30 cellular contexts compared by ENCODE assay signal in genomic region chr19:6097911-6098310, GRCh38. TPM values are rescaled to one million over a fixed set of nuclear protein-coding genes. Genes with fewer than 3 reads are reported as not detected.
A peak's percentile ranks its signal among the peaks of the same experiment; 100 is the strongest.
DNase-seq lines count a peak whose midpoint lies in the region; ATAC-seq, FAIRE-seq and TF ChIP-seq lines count a peak whose summit lies in the region.
"Had no signal": no experiment of that assay in that cellular context is flagged by ENCODE, and none has a peak within 500 bp of the region (broad histone marks: within the 10 kb centered on the region; RNA-seq: fewer than 3 reads in every experiment).

No MANE protein-coding gene starts in this region.

- H3K9me2 ChIP-seq in GM23248 (ENCODE audit: insufficient read depth), result no peaks in the 10 kb centered on the region

- H4K20me1 ChIP-seq in GM23248 (ENCODE audit: insufficient read depth), result no peaks in the 10 kb centered on the region
- H4K20me1 ChIP-seq in K562 (replicated peaks; ENCODE audit: control insufficient read depth, insufficient read depth, low read length), result no peaks in the 10 kb centered on the region

- no peaks in the 10 kb centered on the region for H3K9me3 ChIP-seq in GM23248 (ENCODE audit: low read depth)
- no peaks in the 10 kb centered on the region for H3K9me3 ChIP-seq in K562 (replicated peaks; ENCODE audit: control insufficient read depth, insufficient read depth, low read depth, low read length)
- H3K9me3 ChIP-seq in stomach, result no peaks in the 10 kb centered on the region
- no peaks in the 10 kb centered on the region for H3K9me3 ChIP-seq in upper lobe of left lung
- no peaks in the 10 kb centered on the region for H3K9me3 ChIP-seq in A673 (ENCODE audit: low read depth, low read length, poor library complexity, severe bottlenecking)
- H3K9me3 ChIP-seq: neutrophil had no signal

- H3K36me3 ChIP-seq in GM23248 (ENCODE audit: low read depth) (no peaks in the 10 kb centered on the region), K562 (ENCODE audit: control insufficient read depth, insufficient read depth, low read length) (no peaks in the 10 kb centered on the region), stomach (no peaks in the 10 kb centered on the region), upper lobe of left lung (no peaks in the 10 kb centered on the region), A673 (ENCODE audit: insufficient read depth, low read length, poor library complexity, severe bottlenecking) (no peaks in the 10 kb centered on the region)
- H3K36me3 ChIP-seq: neutrophil had no signal

- TF ChIP-seq CTCF in K562 (IDR thresholded peaks at IDR 0.05 in 2 of 3, conservative IDR thresholded peaks at IDR 0.05 in 1 of 3; ENCODE audit: insufficient read depth in 2 of 3, low read depth in 1 of 3, low read length in 3 of 3) (no peak), stomach (IDR thresholded peaks at IDR 0.05) (no peak), upper lobe of left lung (IDR thresholded peaks at IDR 0.05) (no peak), A673 (conservative IDR thresholded peaks at IDR 0.05; ENCODE audit: low read depth, low read length) (no peak)

- H3K9ac ChIP-seq in GM23248, result no peak overlapping the region
- H3K9ac ChIP-seq in K562 (ENCODE audit: insufficient read depth in 1 of 2, low read depth in 2 of 2, low read length in 2 of 2), result no peak overlapping the region
- H3K9ac ChIP-seq: KMS-11 had no signal

- no peak for ATAC-seq in K562
- no peak for ATAC-seq in HG03280 (IDR thresholded peaks at IDR 0.05; ENCODE audit: unreplicated experiment)
- no peak for ATAC-seq in upper lobe of left lung (ENCODE audit: low FRiP score in 2 of 2)

- no peak overlapping the region for H3K4me3 Mint-ChIP-seq in T-helper 2 cell treated with Interferon-gamma antibody and Interleukin-4, amounts not matched to agents 5 μg/mL and 100 μg/mL, for 36 hours
- H3K4me3 Mint-ChIP-seq: activated naive CD8-positive, alpha-beta T cell treated with anti-CD3 and anti-CD28 coated beads for 36 hours; type B pancreatic cell had no signal

- no peak overlapping the region for H3K4me3 ChIP-seq in GM23248
- no peak overlapping the region for H3K4me3 ChIP-seq in K562
- H3K4me3 ChIP-seq in stomach, result no peak overlapping the region
- H3K4me3 ChIP-seq in upper lobe of left lung, result no peak overlapping the region
- H3K4me3 ChIP-seq in A673 (ENCODE audit: low read depth, low read length, poor library complexity, severe bottlenecking), result no peak overlapping the region

- H3K79me2 ChIP-seq in GM23248 (ENCODE audit: insufficient read depth), result peaks cover 57% of the 10 kb centered on the region
- H3K79me2 ChIP-seq in K562 (ENCODE audit: control insufficient read depth, insufficient read depth, low read length), result peaks cover 12% of the 10 kb centered on the region

- no peak for TF ChIP-seq POLR2A in K562 (conservative IDR thresholded peaks at IDR 0.05)
- no peak for TF ChIP-seq POLR2A in stomach (IDR thresholded peaks at IDR 0.05)
- no peak for TF ChIP-seq POLR2A in upper lobe of left lung (IDR thresholded peaks at IDR 0.05)

- H3F3A ChIP-seq in GM23248 (ENCODE audit: insufficient read depth), result peaks cover 25% of the 10 kb centered on the region

- H3K27ac Mint-ChIP-seq in T-helper 2 cell treated with Interferon-gamma antibody and Interleukin-4, amounts not matched to agents 5 μg/mL and 100 μg/mL, for 36 hours, result no peak overlapping the region
- H3K27ac Mint-ChIP-seq: activated naive CD8-positive, alpha-beta T cell treated with anti-CD3 and anti-CD28 coated beads for 36 hours; type B pancreatic cell had no signal

- no peak for FAIRE-seq in K562 (lab: Jason Lieb, UNC)
- FAIRE-seq: astrocyte, G401.6 had no signal

- H3K4me2 ChIP-seq in GM23248 (ENCODE audit: unreplicated experiment) (no peak overlapping the region), K562 (ENCODE audit: insufficient read depth, low read length) (no peak overlapping the region)
- H3K4me2 ChIP-seq: KMS-11 had no signal

- H2AFZ ChIP-seq in GM23248, result no peak overlapping the region
- H2AFZ ChIP-seq in K562 (ENCODE audit: low read depth, low read length), result no peak overlapping the region

- TF ChIP-seq RAD21 in K562 (CRISPR knock-in tag; conservative IDR thresholded peaks at IDR 0.05 in 1 of 2, IDR thresholded peaks at IDR 0.05 in 1 of 2), result no peak

- WGBS in GM23248 (ENCODE audit: low coverage in 1 of 2, low lambda C conversion rate in 2 of 2, missing lambda C conversion rate in 2 of 2), 2 experiments, result 42 to 51% methylated on average over 4 of the region's 4 CpGs
- 43% methylated on average over 4 of the region's 4 CpGs for WGBS in K562 (ENCODE audit: insufficient coverage, low coverage, missing lambda C conversion rate)
- 80 to 92% (median 87%) methylated on average over 4 of the region's 4 CpGs for WGBS in stomach, 5 donors
- WGBS in upper lobe of left lung, 2 donors, result 81 to 92% methylated on average over 4 of the region's 4 CpGs

- peaks cover 6% of the 10 kb centered on the region for H3K36me3 Mint-ChIP-seq in T-helper 2 cell treated with Interferon-gamma antibody and Interleukin-4, amounts not matched to agents 5 μg/mL and 100 μg/mL, for 36 hours (ENCODE audit: low read depth)

- H3K4me1 Mint-ChIP-seq in T-helper 2 cell treated with Interferon-gamma antibody and Interleukin-4, amounts not matched to agents 5 μg/mL and 100 μg/mL, for 36 hours (ENCODE audit: low read depth), result peaks cover 12% of the 10 kb centered on the region

- H3K9me1 ChIP-seq in K562 (ENCODE audit: control insufficient read depth, insufficient read depth, low read length), result no peaks in the 10 kb centered on the region

- POLR2A ChIA-PET in K562 (lab: Yijun Ruan, JAX) (interaction anchor here (1.4 kb wide), 1 partner anchor 10 kb away, joined by 6 read pairs; no protein-coding TSS in a partner anchor), A673 (lab: Charles Lee; ENCODE audit: low non-redundant PET) (no interaction called here)

- no peaks in the 10 kb centered on the region for H3K27me3 ChIP-seq in GM23248 (replicated peaks; ENCODE audit: insufficient read depth)
- H3K27me3 ChIP-seq in K562 (ENCODE audit: control insufficient read depth in 2 of 2, insufficient read depth in 2 of 2, low read length in 2 of 2), result no peaks in the 10 kb centered on the region
- H3K27me3 ChIP-seq in layer of hippocampus (ENCODE audit: control insufficient read depth, insufficient read depth, low read length), result no peaks in the 10 kb centered on the region
- no peaks in the 10 kb centered on the region for H3K27me3 ChIP-seq in stomach
- no peaks in the 10 kb centered on the region for H3K27me3 ChIP-seq in upper lobe of left lung
- H3K27me3 ChIP-seq in A673 (replicated peaks; ENCODE audit: insufficient read depth, low read depth, low read length, poor library complexity), result no peaks in the 10 kb centered on the region
- H3K27me3 ChIP-seq: neutrophil had no signal

- H3K4me1 ChIP-seq in GM23248 (ENCODE audit: insufficient read depth) (peaks cover 33% of the 10 kb centered on the region), K562 (replicated peaks in 1 of 2; ENCODE audit: control insufficient read depth in 2 of 2, insufficient read depth in 2 of 2, low read length in 2 of 2) (peaks cover 15 to 21% of the 10 kb centered on the region in 2 experiments; a peak in 4 of 5 replicates), stomach (peaks cover under 1 to 65% (median 30%) of the 10 kb centered on the region in 4 donors), upper lobe of left lung (peaks cover under 1 to 34% (median 22%) of the 10 kb centered on the region in 4 donors), A673 (ENCODE audit: insufficient read depth, low read length, poor library complexity, severe bottlenecking) (peaks cover 12% of the 10 kb centered on the region)

- BruUV-seq in K562 (replicated peaks; lab: Mats Ljungman, UMichigan), result no TSS peak
- no TSS peak for BruUV-seq in A673 (replicated peaks; lab: Mats Ljungman, UMichigan)

- CTCF ChIA-PET in K562 (lab: Yijun Ruan, JAX; ENCODE audit: low intra/inter-chr PET ratio) (no interaction called here), A673 (lab: Charles Lee) (no interaction called here)

- H3K27ac ChIP-seq in GM23248 (0 out of 2 replicates have a peak overlapping the region, but pooled peaks have one; percentile 7), K562 (ENCODE audit: extremely low read depth, low read depth, low read length) (no peak overlapping the region), layer of hippocampus (ENCODE audit: low read depth, low read length) (peak overlapping the region; percentile 8), stomach (peak overlapping the region in 4 of 5 donors; percentile 55 to 78 (median 76)), upper lobe of left lung (peak overlapping the region in 1 of 4 donors; percentile 32), A673 (ENCODE audit: low read depth, low read length, poor library complexity, severe bottlenecking) (no peak overlapping the region)
- H3K27ac ChIP-seq: KMS-11, neutrophil had no signal

- peaks cover 11% of the 10 kb centered on the region for H3K9me3 Mint-ChIP-seq in T-helper 2 cell treated with Interferon-gamma antibody and Interleukin-4, amounts not matched to agents 5 μg/mL and 100 μg/mL, for 36 hours

- DNase-seq in GM23248 (peak; percentile 40), K562 (ENCODE audit: extremely low read depth in 1 of 4, low spot score in 3 of 4) (no peak), stomach (no peak), upper lobe of left lung (no peak), A673 (ENCODE audit: low spot score) (no peak)
- no peak for DNase-seq in T-helper 2 cell treated with Interferon-gamma antibody and Interleukin-4, amounts not matched to agents 5 μg/mL and 100 μg/mL, for 36 hours (ENCODE audit: low spot score)
- DNase-seq: activated CD4-positive, alpha-beta T cell treated with anti-CD3 and anti-CD28 coated beads for 1 hour; activated effector memory CD4-positive, alpha-beta T cell treated with Interleukin-2 at 50 U/mL for 16 hours; activated naive CD8-positive, alpha-beta T cell treated with anti-CD3 and anti-CD28 coated beads for 36 hours; C1 segment of cervical spinal cord; COR-L47; DMS53; HCEC 1CT; NCI-H1436 treated with DMSO at 0.1 percent for 48 hours; NCI-H446 treated with DMSO at 0.1 percent for 48 hours; NCI-H82; RPMI8226; stimulated activated naive CD4-positive, alpha-beta T cell treated with Interleukin-2 at 50 U/mL for 16 hours; T-helper 2 cell had no signal

- TF ChIP-seq EP300 in K562 (IDR thresholded peaks at IDR 0.05; ENCODE audit: low read length) (no peak), stomach (IDR thresholded peaks at IDR 0.05) (no peak), upper lobe of left lung (IDR thresholded peaks at IDR 0.05) (no peak)

- intact Hi-C loops in K562 (cut with micrococcal nuclease) (no loop called here), stomach (cut with DNase I; ENCODE audit: low total_unique reads) (no loop called here), A673 (cut with micrococcal nuclease; ENCODE audit: unreplicated experiment) (no loop called here)

- in situ Hi-C loops in GM23248 (cut with MboI), result no loop called here
- in situ Hi-C loops in K562 (cut with MboI), result no loop called here

- H3K27me3 Mint-ChIP-seq in T-helper 2 cell treated with Interferon-gamma antibody and Interleukin-4, amounts not matched to agents 5 μg/mL and 100 μg/mL, for 36 hours (ENCODE audit: low read depth), result no peaks in the 10 kb centered on the region
- H3K27me3 Mint-ChIP-seq: activated naive CD8-positive, alpha-beta T cell treated with anti-CD3 and anti-CD28 coated beads for 36 hours had no signal

RNA-seq across cellular contexts. Expression of gene RFX2, which starts 12.4 kb away (rescaled TPM):
- total RNA-seq in GM23248 (2014; rRNA removed; shearing (Covaris generic)), result 10.2 and 13.1 TPM in 2 replicates
- polyA plus RNA-seq in GM23248 (2016; fragmentation: Nextera tagmentation; extraction: Ambion mirVana) (11.3 and 11.7 TPM in 2 replicates), K562 (2011; rRNA removed) (8.7 and 9.8 TPM in 2 replicates), K562 (2014; fragmentation: Illumina TruSeq; extraction: Trizol) (9.4 and 11.3 TPM in 2 replicates), K562 (2014; fragmentation: Nextera tagmentation; extraction: Ambion mirVana) (1 to 10 TPM; 3.6 to 4.4 TPM), K562 (2014; rRNA removed) (11.1 and 11.4 TPM in 2 replicates), stomach (1 to 10 TPM; 1.8 to 7.9 (median 6.4) TPM)
- 29.2 and 31.8 TPM in 2 replicates for total RNA-seq in K562 (2011; cell fraction: chromatin; rRNA removed; ENCODE audit: low replicate concordance)
- 18.3 and 22.4 TPM in 2 replicates for total RNA-seq in K562 (2011; cell fraction: nucleolus; rRNA removed)
- 18.6 and 20.1 TPM in 2 replicates for total RNA-seq in K562 (2011; cell fraction: nucleoplasm; rRNA removed)
- total RNA-seq in K562 (2014; rRNA removed) (18.7 and 24.0 TPM in 2 replicates), K562 (2014; rRNA removed; fragmentation: Illumina TruSeq; extraction: Trizol) (4.4 and 5.3 TPM in 2 replicates), K562 (2015; rRNA removed; fragmentation: Illumina TruSeq; extraction: Trizol) (7.4 and 7.6 TPM in 2 replicates), K562 (2021) (18.3 and 18.9 TPM in 2 replicates), stomach (100 to 1,000 TPM in 1 of 5 donors, 10 to 100 TPM in 1, 1 to 10 TPM in 3; 1.2 to 123 (median 8.9) TPM), upper lobe of left lung (100 to 1,000 TPM in 1 of 6 donors, 10 to 100 TPM in 5; 14.3 to 111 (median 28.6) TPM), A673 (2021) (11.7 and 11.8 TPM in 2 replicates)
- 14.8 and 32.1 TPM in 2 replicates for polyA plus RNA-seq in K562 (2011; cell fraction: cytosol; rRNA removed)
- polyA plus RNA-seq in K562 (2011; cell fraction: nucleus; rRNA removed), result 20.8 and 44.3 TPM in 2 replicates
- polyA plus RNA-seq in K562 (2012), result 10.9 and 12.9 TPM in 2 replicates
- 8.9 and 11.7 TPM in 2 replicates for polyA minus RNA-seq in K562 (2011; rRNA and poly(A)+ RNA removed)
- polyA minus RNA-seq in K562 (2011; cell fraction: cytosol; rRNA and poly(A)+ RNA removed), result 10.7 and 12.8 TPM in 2 replicates
- 9.2 and 11.2 TPM in 2 replicates for polyA minus RNA-seq in K562 (2011; cell fraction: nucleus; rRNA and poly(A)+ RNA removed)

RNA-seq across cellular contexts. Expression of gene ACSBG2, which starts 37.6 kb away (rescaled TPM):
- total RNA-seq in GM23248 (2014; rRNA removed; shearing (Covaris generic)), result not detected in 2 replicates
- polyA plus RNA-seq in GM23248 (2016; fragmentation: Nextera tagmentation; extraction: Ambion mirVana) (not detected in 2 replicates), K562 (2011; rRNA removed) (not detected in 2 replicates), K562 (2014; fragmentation: Illumina TruSeq; extraction: Trizol) (not detected in 2 replicates), K562 (2014; fragmentation: Nextera tagmentation; extraction: Ambion mirVana) (under 1 TPM in 1 of 2 experiments, not detected in 1; 0.11 TPM), K562 (2014; rRNA removed) (0.08 TPM in 1 of 2 replicates, not detected in the other), stomach (not detected)
- not detected in 2 replicates for total RNA-seq in K562 (2011; cell fraction: chromatin; rRNA removed; ENCODE audit: low replicate concordance)
- total RNA-seq in K562 (2011; cell fraction: nucleolus; rRNA removed), result not detected in 2 replicates
- not detected in 2 replicates for total RNA-seq in K562 (2011; cell fraction: nucleoplasm; rRNA removed)
- total RNA-seq in K562 (2014; rRNA removed) (not detected in 2 replicates), K562 (2014; rRNA removed; fragmentation: Illumina TruSeq; extraction: Trizol) (0.07 TPM in 1 of 2 replicates, not detected in the other), K562 (2015; rRNA removed; fragmentation: Illumina TruSeq; extraction: Trizol) (0.11 TPM in 1 of 2 replicates, not detected in the other), K562 (2021) (0.11 TPM in 1 of 2 replicates, not detected in the other), stomach (not detected), upper lobe of left lung (not detected), A673 (2021) (not detected in 2 replicates)
- polyA plus RNA-seq in K562 (2011; cell fraction: cytosol; rRNA removed), result not detected in 2 replicates
- 0.10 TPM in 1 of 2 replicates, not detected in the other for polyA plus RNA-seq in K562 (2011; cell fraction: nucleus; rRNA removed)
- polyA plus RNA-seq in K562 (2012), result 0.17 and 0.44 TPM in 2 replicates
- polyA minus RNA-seq in K562 (2011; rRNA and poly(A)+ RNA removed), result 0.14 and 0.51 TPM in 2 replicates
- polyA minus RNA-seq in K562 (2011; cell fraction: cytosol; rRNA and poly(A)+ RNA removed), result not detected in 2 replicates
- polyA minus RNA-seq in K562 (2011; cell fraction: nucleus; rRNA and poly(A)+ RNA removed), result not detected in 2 replicates
- total RNA-seq: activated naive CD8-positive, alpha-beta T cell treated with anti-CD3 and anti-CD28 coated beads for 36 hours; astrocyte; kidney epithelial cell; posterior vena cava; SK-MEL-5 had no signal
- polyA plus RNA-seq: AG04450 had no signal

Comparison
In these comparisons a context has a peak if more than half of its experiments do, and no peak if none do; other contexts are left out.
1. H3K27ac ChIP-seq: peak in GM23248 (single experiment), layer of hippocampus (single experiment) and stomach (4 of 5); none in K562 (single experiment) and A673 (single experiment).